ENCODE assay signal across 26 cellular contexts in genomic region chr16:72588554-72588953, GRCh38.
"Had no signal": no experiment of that assay in that cellular context is flagged by ENCODE, and none has a peak within 500 bp of the region (broad histone marks: within the 10 kb centered on the region; RNA-seq: fewer than 3 reads in every experiment).

No MANE protein-coding gene starts in this region.

- H3K36me3 ChIP-seq: left ventricle myocardium inferior, neural progenitor cell, neutrophil, ovary, right atrium auricular region, right lobe of liver, stomach, tibial artery, upper lobe of right lung had no signal

- H3K9ac ChIP-seq: neural progenitor cell had no signal

- H3K27ac Mint-ChIP-seq: naive thymus-derived CD8-positive, alpha-beta T cell; nephron; neural progenitor cell; progenitor cell of endocrine pancreas; stimulated activated naive B cell treated with anti-CD40 and anti-IgM and Interleukin-4, amounts not matched to agents 10 μg/mL and 1 μg/mL and 100 μg/mL, for 72 hours had no signal

- H3K9me3 Mint-ChIP-seq: stimulated activated naive B cell treated with anti-CD40 and anti-IgM and Interleukin-4, amounts not matched to agents 10 μg/mL and 1 μg/mL and 100 μg/mL, for 72 hours had no signal

- H3K9me3 ChIP-seq: left ventricle myocardium inferior, mucosa of descending colon, neutrophil, ovary, right atrium auricular region, right lobe of liver, stomach, testis, tibial artery, upper lobe of right lung had no signal

- H3K36me3 Mint-ChIP-seq: naive thymus-derived CD8-positive, alpha-beta T cell; neural progenitor cell; stimulated activated naive B cell treated with anti-CD40 and anti-IgM and Interleukin-4, amounts not matched to agents 10 μg/mL and 1 μg/mL and 100 μg/mL, for 72 hours had no signal

- DNase-seq: islet precursor cell; left ventricle myocardium inferior; midbrain; mucosa of descending colon; naive thymus-derived CD8-positive, alpha-beta T cell; occipital lobe; ovary; right lobe of liver; stimulated activated CD4-positive, alpha-beta T cell treated with anti-CD3 and anti-CD28 coated beads, Interleukin-12 subunit alpha, Interleukin-12 subunit beta, amount 100 ng/mL, for 4 hours; stimulated activated CD4-positive, alpha-beta T cell treated with anti-CD3 and anti-CD28 coated beads, Interleukin-15, amount 100 ng/mL, for 24 hours; stimulated activated CD4-positive, alpha-beta T cell treated with anti-CD3 and anti-CD28 coated beads, Interleukin-2, amount 100 ng/mL, for 24 hours; stimulated activated CD4-positive, alpha-beta T cell treated with anti-CD3 and anti-CD28 coated beads, Interleukin-4, amount 100 ng/mL, for 1 hour; stimulated activated naive B cell treated with anti-CD40 and anti-IgM and Interleukin-4, amounts not matched to agents 10 μg/mL and 1 μg/mL and 100 μg/mL, for 72 hours; stimulated activated naive CD8-positive, alpha-beta T cell treated with anti-CD3 and anti-CD28 coated beads, Interleukin-15, Interleukin-2, amounts not matched to agents 100 U/mL and 50 U/mL, for 24 hours; stomach; testis; tibial artery; trophoblast cell; upper lobe of right lung had no signal

- H3K27me3 ChIP-seq: hepatocyte, neural progenitor cell, neutrophil, ovary, right atrium auricular region, right lobe of liver, stomach, testis, tibial artery, upper lobe of right lung had no signal

- H2AFZ ChIP-seq: hepatocyte, neural progenitor cell had no signal

- H3K4me3 ChIP-seq: hepatocyte, left ventricle myocardium inferior, lung, mucosa of descending colon, neural progenitor cell, ovary, right atrium auricular region, right lobe of liver, stomach, testis, tibial artery, upper lobe of right lung had no signal

- H3K4me2 ChIP-seq: hepatocyte, neural progenitor cell had no signal

- ATAC-seq: mucosa of descending colon; naive thymus-derived CD8-positive, alpha-beta T cell; right lobe of liver; stimulated activated naive B cell treated with anti-CD40 and anti-IgM and Interleukin-4, amounts not matched to agents 10 μg/mL and 1 μg/mL and 100 μg/mL, for 72 hours; stimulated activated naive CD8-positive, alpha-beta T cell treated with anti-CD3 and anti-CD28 coated beads, Interleukin-15, Interleukin-2, amounts not matched to agents 100 U/mL and 50 U/mL, for 24 hours; upper lobe of right lung had no signal

- H3K27me3 Mint-ChIP-seq: naive thymus-derived CD8-positive, alpha-beta T cell; progenitor cell of endocrine pancreas; stimulated activated naive B cell treated with anti-CD40 and anti-IgM and Interleukin-4, amounts not matched to agents 10 μg/mL and 1 μg/mL and 100 μg/mL, for 72 hours had no signal

- H3K27ac ChIP-seq: hepatocyte, left ventricle myocardium inferior, neural progenitor cell, neutrophil, ovary, right atrium auricular region, right lobe of liver, stomach, testis, tibial artery, upper lobe of right lung had no signal

- H3K79me2 ChIP-seq: hepatocyte had no signal

- H3K4me3 Mint-ChIP-seq: naive thymus-derived CD8-positive, alpha-beta T cell; nephron; neural progenitor cell; stimulated activated naive B cell treated with anti-CD40 and anti-IgM and Interleukin-4, amounts not matched to agents 10 μg/mL and 1 μg/mL and 100 μg/mL, for 72 hours had no signal
